In genomic region chr2:113157108-113157896, GRCh38 we compare ENCODE assay signal across 1 cellular context.
TF ChIP-seq lines count a peak whose summit lies in the region.

No MANE protein-coding gene starts in this region.

TF ChIP-seq in WTC11, 78 proteins besides CTCF, POLR2A, EP300 and RAD21 (continued from another document):
- TF ChIP-seq ARID4B (CRISPR knock-in tag; IDR thresholded peaks at IDR 0.05; ENCODE audit: borderline replicate concordance) (0 out of 2 replicates have a peak, but pooled peaks have one; percentile 29), IRF2 (CRISPR knock-in tag; IDR thresholded peaks at IDR 0.05; ENCODE audit: borderline replicate concordance, low read depth) (no peak), RELA (CRISPR knock-in tag; IDR thresholded peaks at IDR 0.05; ENCODE audit: borderline replicate concordance) (0 out of 2 replicates have a peak, but pooled peaks have one; percentile 62), JUN (CRISPR knock-in tag; IDR thresholded peaks at IDR 0.05) (0 out of 2 replicates have a peak, but pooled peaks have one; percentile 8), HMGA2 (CRISPR knock-in tag; IDR thresholded peaks at IDR 0.05) (no peak), TEAD4 (CRISPR knock-in tag; IDR thresholded peaks at IDR 0.05) (no peak), USF1 (CRISPR knock-in tag; IDR thresholded peaks at IDR 0.05) (no peak), SP1 (CRISPR knock-in tag; conservative IDR thresholded peaks at IDR 0.05) (no peak), TP53 (CRISPR knock-in tag; IDR thresholded peaks at IDR 0.05) (0 out of 2 replicates have a peak, but pooled peaks have one; percentile 75), ZNF232 (CRISPR knock-in tag; IDR thresholded peaks at IDR 0.05) (0 out of 2 replicates have a peak, but pooled peaks have one; percentile 59), E2F5 (CRISPR knock-in tag; IDR thresholded peaks at IDR 0.05) (peak; percentile 51; the same call in 1 of the 2 replicates), ZNF512 (CRISPR knock-in tag; IDR thresholded peaks at IDR 0.05; ENCODE audit: borderline replicate concordance) (no peak), AFF4 (CRISPR knock-in tag; IDR thresholded peaks at IDR 0.05; ENCODE audit: borderline replicate concordance) (no peak), ATF2 (CRISPR knock-in tag; IDR thresholded peaks at IDR 0.05; ENCODE audit: borderline replicate concordance, low read depth) (no peak), ETV6 (CRISPR knock-in tag; IDR thresholded peaks at IDR 0.05) (0 out of 2 replicates have a peak, but pooled peaks have one; percentile 43), FOXP4 (CRISPR knock-in tag; IDR thresholded peaks at IDR 0.05) (peak; percentile 61; the same call in 1 of the 2 replicates), CBFB (CRISPR knock-in tag; IDR thresholded peaks at IDR 0.05; ENCODE audit: low read depth) (no peak), JAZF1 (CRISPR knock-in tag; IDR thresholded peaks at IDR 0.05) (no peak), ESRRA (CRISPR knock-in tag; IDR thresholded peaks at IDR 0.05; ENCODE audit: borderline replicate concordance) (peak; percentile 49; the same call in 1 of the 2 replicates), ZNF396 (CRISPR knock-in tag; IDR thresholded peaks at IDR 0.05; ENCODE audit: borderline replicate concordance) (no peak), MLX (CRISPR knock-in tag; IDR thresholded peaks at IDR 0.05) (no peak)
